ENCODE assay signal across 9 cellular contexts in genomic region chr11:124793466-124794278, GRCh38. TPM values are rescaled to one million over a fixed set of nuclear protein-coding genes. Genes with fewer than 3 reads are reported as not detected.
DNase-seq lines count a peak whose midpoint lies in the region; ATAC-seq and TF ChIP-seq lines count a peak whose summit lies in the region.
"Had no signal": no experiment of that assay in that cellular context is flagged by ENCODE, and none has a peak within 500 bp of the region (broad histone marks: within the 10 kb centered on the region; RNA-seq: fewer than 3 reads in every experiment).

No MANE protein-coding gene starts in this region.

- H3K79me2 ChIP-seq in GM23338 (replicated peaks; ENCODE audit: insufficient read depth): peaks cover 99% of the 10 kb centered on the region

- peaks cover 88% of the 10 kb centered on the region for H3K4me1 ChIP-seq in GM23338 (ENCODE audit: insufficient read depth)
- peaks cover 8 to 59% (median 40%) of the 10 kb centered on the region in 4 donors for H3K4me1 ChIP-seq in stomach

- H2AFZ ChIP-seq in GM23338: no peak overlapping the region

- 72 to 94% (median 76%) methylated on average over 2 of the region's 2 CpGs for WGBS in stomach, 5 donors

- no peak for TF ChIP-seq POLR2A in stomach (IDR thresholded peaks at IDR 0.05)

- H3F3A ChIP-seq in GM23338 (replicated peaks; ENCODE audit: low read depth): no peaks in the 10 kb centered on the region

- no peaks in the 10 kb centered on the region for H3K9me3 Mint-ChIP-seq in activated naive CD4-positive, alpha-beta T cell treated with anti-CD3 and anti-CD28 coated beads, Interleukin-2, amount 50 U/mL, for 72 hours
- H3K9me3 Mint-ChIP-seq in GM23338: no peaks in the 10 kb centered on the region; the same call in 1 of the 3 replicates
- H3K9me3 Mint-ChIP-seq in activated CD4-positive, alpha-beta T cell treated with anti-CD3 and anti-CD28 coated beads, Interleukin-2, amount 10 ng/mL, durations not matched to agents 7 days and 5 days: no peaks in the 10 kb centered on the region

- TF ChIP-seq CTCF in GM23338 (conservative IDR thresholded peaks at IDR 0.05; ENCODE audit: low read depth in 2 of 2) (peak; percentile 68 to 83), stomach (IDR thresholded peaks at IDR 0.05) (peak in 4 of 7 experiments; percentile 30 to 56 (median 54))

- peak in 1 of 2 donors; percentile 7 for DNase-seq in activated naive CD4-positive, alpha-beta T cell treated with anti-CD3 and anti-CD28 coated beads, Interleukin-2, amount 50 U/mL, for 72 hours (ENCODE audit: low spot score in 2 of 2)
- DNase-seq in activated naive CD4-positive, alpha-beta T cell treated with Interleukin-2 at 50 U/mL for 16 hours: no peak
- peak; percentile 90 for DNase-seq in GM23338 (ENCODE audit: low spot score)
- DNase-seq in NCI-H1092 treated with DMSO at 0.1 percent for 48 hours (lab: John Stamatoyannopoulos, UW): peak; percentile 15
- DNase-seq in activated CD4-positive, alpha-beta T cell treated with anti-CD3 and anti-CD28 coated beads, Interleukin-2, amount 10 ng/mL, durations not matched to agents 7 days and 5 days: peak; percentile 46
- peak; percentile 50 for DNase-seq in hepatic stellate cell (ENCODE audit: low spot score)
- DNase-seq in stomach: no peak
- DNase-seq in sciatic nerve (ENCODE audit: low spot score): no peak

- no peak for TF ChIP-seq EP300 in stomach (IDR thresholded peaks at IDR 0.05)

- peak overlapping the region; percentile 57 for H3K4me3 Mint-ChIP-seq in GM23338
- H3K4me3 Mint-ChIP-seq in activated CD4-positive, alpha-beta T cell treated with anti-CD3 and anti-CD28 coated beads, Interleukin-2, amount 10 ng/mL, durations not matched to agents 7 days and 5 days: no peak overlapping the region

- no peak overlapping the region for H3K27ac Mint-ChIP-seq in activated naive CD4-positive, alpha-beta T cell treated with anti-CD3 and anti-CD28 coated beads, Interleukin-2, amount 50 U/mL, for 72 hours
- H3K27ac Mint-ChIP-seq in GM23338: no peak overlapping the region
- H3K27ac Mint-ChIP-seq in activated CD4-positive, alpha-beta T cell treated with anti-CD3 and anti-CD28 coated beads, Interleukin-2, amount 10 ng/mL, durations not matched to agents 7 days and 5 days: no peak overlapping the region

- peaks cover 63% of the 10 kb centered on the region for H3K4me1 Mint-ChIP-seq in GM23338
- peaks cover 45% of the 10 kb centered on the region for H3K4me1 Mint-ChIP-seq in activated CD4-positive, alpha-beta T cell treated with anti-CD3 and anti-CD28 coated beads, Interleukin-2, amount 10 ng/mL, durations not matched to agents 7 days and 5 days

- intact Hi-C loops in stomach (cut with DNase I; ENCODE audit: low total_unique reads) (no loop called here), sciatic nerve (cut with DNase I) (no loop called here)

- H3K27ac ChIP-seq in GM23338 (ENCODE audit: low read depth) (peak overlapping the region; percentile 53; the same call in 1 of the 2 replicates), stomach (no peak overlapping the region)

- H3K36me3 ChIP-seq in GM23338 (ENCODE audit: insufficient read depth): no peaks in the 10 kb centered on the region
- no peaks in the 10 kb centered on the region for H3K36me3 ChIP-seq in stomach

- ATAC-seq in activated naive CD4-positive, alpha-beta T cell treated with anti-CD3 and anti-CD28 coated beads, Interleukin-2, amount 50 U/mL, for 72 hours: peak; percentile 52 to 66
- peak; percentile 75 for ATAC-seq in GM23338
- no peak for ATAC-seq in sciatic nerve

- H3K4me3 ChIP-seq in GM23338 (peak overlapping the region; percentile 44), stomach (no peak overlapping the region)

- H3K36me3 Mint-ChIP-seq in activated naive CD4-positive, alpha-beta T cell treated with anti-CD3 and anti-CD28 coated beads, Interleukin-2, amount 50 U/mL, for 72 hours: no peaks in the 10 kb centered on the region
- no peaks in the 10 kb centered on the region for H3K36me3 Mint-ChIP-seq in GM23338 (ENCODE audit: low read depth)
- no peaks in the 10 kb centered on the region for H3K36me3 Mint-ChIP-seq in activated CD4-positive, alpha-beta T cell treated with anti-CD3 and anti-CD28 coated beads, Interleukin-2, amount 10 ng/mL, durations not matched to agents 7 days and 5 days (ENCODE audit: low read depth)

- POLR2A ChIA-PET in activated CD4-positive, alpha-beta T cell treated with anti-CD3 and anti-CD28 coated beads, Interleukin-2, amount 10 ng/mL, durations not matched to agents 7 days and 5 days (lab: Charles Lee): no interaction called here

- peaks cover 1% of the 10 kb centered on the region for H3K27me3 Mint-ChIP-seq in GM23338 (ENCODE audit: insufficient read depth, low read depth, poor library complexity)
- no peaks in the 10 kb centered on the region for H3K27me3 Mint-ChIP-seq in activated CD4-positive, alpha-beta T cell treated with anti-CD3 and anti-CD28 coated beads, Interleukin-2, amount 10 ng/mL, durations not matched to agents 7 days and 5 days

- no peaks in the 10 kb centered on the region for H3K9me3 ChIP-seq in stomach

- H4K20me1 ChIP-seq in GM23338 (replicated peaks; ENCODE audit: insufficient read depth): peaks cover 28% of the 10 kb centered on the region; the same call in 1 of the 2 replicates

- no peaks in the 10 kb centered on the region for H3K27me3 ChIP-seq in GM23338 (ENCODE audit: insufficient read depth)
- H3K27me3 ChIP-seq in stomach: no peaks in the 10 kb centered on the region

- CTCF ChIA-PET in activated CD4-positive, alpha-beta T cell treated with anti-CD3 and anti-CD28 coated beads, Interleukin-2, amount 10 ng/mL, durations not matched to agents 7 days and 5 days (lab: Charles Lee): interaction anchor here (0.7 to 2.7 kb wide), 12 partner anchors 11 to 177 kb away, joined by 3 to 10 read pairs (median 3); no protein-coding TSS in a partner anchor

- H3K4me2 ChIP-seq in GM23338: peak overlapping the region; percentile 70

- no peaks in the 10 kb centered on the region for H3K9me2 ChIP-seq in GM23338 (ENCODE audit: insufficient read depth)

TF ChIP-seq in GM23338, 12 proteins besides CTCF, POLR2A, EP300 and RAD21 (continues in another document):
- no peak for TF ChIP-seq NANOG (IDR thresholded peaks at IDR 0.05; ENCODE audit: borderline replicate concordance)

RNA-seq across cellular contexts. Expression of gene MSANTD2, which starts 6.5 kb away (rescaled TPM):
- 1 to 10 TPM; 3.6 to 8.4 TPM for total RNA-seq in activated naive CD4-positive, alpha-beta T cell treated with anti-CD3 and anti-CD28 coated beads, Interleukin-2, amount 50 U/mL, for 72 hours
- 34.4 and 39.5 TPM in 2 replicates for total RNA-seq in GM23338 (2014; rRNA removed; shearing (Covaris generic))
- 15.3 and 18.7 TPM in 2 replicates for polyA plus RNA-seq in GM23338 (2016; fragmentation: Nextera tagmentation; extraction: Ambion mirVana)
- total RNA-seq in activated CD4-positive, alpha-beta T cell treated with anti-CD3 and anti-CD28 coated beads, Interleukin-2, amount 10 ng/mL, durations not matched to agents 7 days and 5 days: 10 to 100 TPM in 1 of 2 experiments, 1 to 10 TPM in 1; 9.5 to 10.5 TPM
- 10 to 100 TPM in 3 of 5 donors, 1 to 10 TPM in 2; 3.2 to 40.2 (median 20.9) TPM for total RNA-seq in stomach
- 10 to 100 TPM in 1 of 3 donors, 1 to 10 TPM in 2; 2.8 to 11.3 (median 3.1) TPM for polyA plus RNA-seq in stomach
- total RNA-seq in sciatic nerve: 22.1 TPM

RNA-seq across cellular contexts. Expression of gene ESAM, which starts 31.6 kb away (rescaled TPM):
- 1 to 10 TPM in 1 of 2 donors, under 1 TPM in 1; 0.36 to 1.7 TPM for total RNA-seq in activated naive CD4-positive, alpha-beta T cell treated with anti-CD3 and anti-CD28 coated beads, Interleukin-2, amount 50 U/mL, for 72 hours
- total RNA-seq in GM23338 (2014; rRNA removed; shearing (Covaris generic)): not detected in 2 replicates
- polyA plus RNA-seq in GM23338 (2016; fragmentation: Nextera tagmentation; extraction: Ambion mirVana) (0.32 and 0.50 TPM in 2 replicates), stomach (10 to 100 TPM in 2 of 3 donors, 1 to 10 TPM in 1; 8.1 to 19.6 (median 13.9) TPM)
- total RNA-seq in activated CD4-positive, alpha-beta T cell treated with anti-CD3 and anti-CD28 coated beads, Interleukin-2, amount 10 ng/mL, durations not matched to agents 7 days and 5 days: under 1 TPM; 0.19 to 0.45 TPM
- total RNA-seq in stomach (10 to 100 TPM in 1 of 5 donors, 1 to 10 TPM in 4; 4.1 to 11.3 (median 9.4) TPM), sciatic nerve (61.0 TPM)

RNA-seq across cellular contexts. Expression of gene VSIG2, which starts 41.6 kb away (rescaled TPM):
- not detected for total RNA-seq in activated naive CD4-positive, alpha-beta T cell treated with anti-CD3 and anti-CD28 coated beads, Interleukin-2, amount 50 U/mL, for 72 hours
- not detected in 2 replicates for total RNA-seq in GM23338 (2014; rRNA removed; shearing (Covaris generic))
- polyA plus RNA-seq in GM23338 (2016; fragmentation: Nextera tagmentation; extraction: Ambion mirVana): 0.19 TPM in 1 of 2 replicates, not detected in the other
- under 1 TPM in 1 of 2 experiments, not detected in 1; 0.22 TPM for total RNA-seq in activated CD4-positive, alpha-beta T cell treated with anti-CD3 and anti-CD28 coated beads, Interleukin-2, amount 10 ng/mL, durations not matched to agents 7 days and 5 days
- total RNA-seq in stomach: 100 to 1,000 TPM in 3 of 5 donors, 10 to 100 TPM in 2; 80.5 to 419 (median 147) TPM
- polyA plus RNA-seq in stomach: 100 to 1,000 TPM; 178 to 219 (median 196) TPM
- 2.0 TPM for total RNA-seq in sciatic nerve
- total RNA-seq: frontal cortex had no signal

RNA-seq across cellular contexts. Expression of gene NRGN, which starts 53.9 kb away (rescaled TPM):
- 10 to 100 TPM; 12.0 to 12.2 TPM for total RNA-seq in activated naive CD4-positive, alpha-beta T cell treated with anti-CD3 and anti-CD28 coated beads, Interleukin-2, amount 50 U/mL, for 72 hours
- 0.24 TPM in 1 of 2 replicates, not detected in the other for total RNA-seq in GM23338 (2014; rRNA removed; shearing (Covaris generic))
- 0.61 TPM in 2 replicates for polyA plus RNA-seq in GM23338 (2016; fragmentation: Nextera tagmentation; extraction: Ambion mirVana)
- 10 to 100 TPM in 1 of 2 experiments, 1 to 10 TPM in 1; 8.9 to 11.6 TPM for total RNA-seq in activated CD4-positive, alpha-beta T cell treated with anti-CD3 and anti-CD28 coated beads, Interleukin-2, amount 10 ng/mL, durations not matched to agents 7 days and 5 days
- under 1 TPM in 2 of 5 donors, not detected in 3; 0.37 to 0.87 TPM for total RNA-seq in stomach
- polyA plus RNA-seq in stomach: 1 to 10 TPM in 2 of 3 donors, not detected in 1; 3.1 to 5.5 TPM
- 6.2 TPM for total RNA-seq in sciatic nerve

Comparison
In these comparisons a context has a peak if more than half of its experiments do, and no peak if none do; other contexts are left out.
1. DNase-seq: peak in GM23338 (single experiment), NCI-H1092 treated with DMSO at 0.1 percent for 48 hours (single experiment), activated CD4-positive, alpha-beta T cell treated with anti-CD3 and anti-CD28 coated beads, Interleukin-2, amount 10 ng/mL, durations not matched to agents 7 days and 5 days (single experiment) and hepatic stellate cell (single experiment); none in activated naive CD4-positive, alpha-beta T cell treated with Interleukin-2 at 50 U/mL for 16 hours (single experiment), stomach (single experiment) and sciatic nerve (single experiment).
2. RNA of gene VSIG2, which starts 41.6 kb away (total RNA-seq): 80.5 to 419 TPM in stomach; 2.0 TPM in sciatic nerve (single experiment), 0.22 TPM in activated CD4-positive, alpha-beta T cell treated with anti-CD3 and anti-CD28 coated beads, Interleukin-2, amount 10 ng/mL, durations not matched to agents 7 days and 5 days, not detected in activated naive CD4-positive, alpha-beta T cell treated with anti-CD3 and anti-CD28 coated beads, Interleukin-2, amount 50 U/mL, for 72 hours and not detected in GM23338; every median in the first group is over 10 times any median in the second.